27 cellular contexts compared by ENCODE assay signal in the genomic region with DNA sequence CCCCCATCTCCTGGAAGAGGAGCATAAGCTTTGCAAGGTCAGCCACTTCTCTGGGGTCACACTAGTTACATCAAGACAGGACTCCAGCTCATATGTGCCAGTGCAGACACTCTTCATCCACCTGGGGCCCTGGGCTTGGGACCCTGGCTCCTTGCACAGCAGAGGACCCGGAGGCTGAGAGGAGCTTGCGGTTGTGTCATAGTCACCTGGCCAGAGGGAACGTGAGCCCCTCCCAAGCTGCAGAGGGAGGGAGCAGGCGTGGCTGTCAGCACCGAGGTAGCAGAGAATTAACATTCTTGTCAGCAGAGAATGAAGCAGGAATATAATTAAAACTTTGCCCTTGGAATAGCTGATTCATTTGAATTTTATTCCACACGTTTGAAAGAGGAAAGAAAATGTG. TPM values are rescaled to one million over a fixed set of nuclear protein-coding genes. Genes with fewer than 3 reads are reported as not detected.
A peak's percentile ranks its signal among the peaks of the same experiment; 100 is the strongest.
DNase-seq lines count a peak whose midpoint lies in the region; ATAC-seq, FAIRE-seq and TF ChIP-seq lines count a peak whose summit lies in the region.
"Had no signal": no experiment of that assay in that cellular context is flagged by ENCODE, and none has a peak within 500 bp of the region (broad histone marks: within the 10 kb centered on the region; RNA-seq: fewer than 3 reads in every experiment).

No MANE protein-coding gene starts in this region.

- H3K27ac ChIP-seq in Karpas-422 (ENCODE audit: low read length), result peak overlapping the region; percentile 45; the same call in 1 of the 2 replicates
- H3K27ac ChIP-seq in K562 (ENCODE audit: extremely low read depth, low read depth, low read length), result no peak overlapping the region
- H3K27ac ChIP-seq in osteoblast (ENCODE audit: low read depth, low read length), result no peak overlapping the region
- no peak overlapping the region for H3K27ac ChIP-seq in ascending aorta

- H3K27me3 ChIP-seq in Karpas-422 (ENCODE audit: low read length), result no peaks in the 10 kb centered on the region
- H3K27me3 ChIP-seq in K562 (ENCODE audit: control insufficient read depth in 2 of 2, insufficient read depth in 2 of 2, low read length in 2 of 2), result peaks cover 0 to 5% of the 10 kb centered on the region in 2 experiments; a peak in 1 of 5 replicates
- no peaks in the 10 kb centered on the region for H3K27me3 ChIP-seq in osteoblast (ENCODE audit: insufficient read depth, low read length)
- no peaks in the 10 kb centered on the region for H3K27me3 ChIP-seq in ascending aorta

- CTCF ChIA-PET in K562 (lab: Yijun Ruan, JAX; ENCODE audit: low intra/inter-chr PET ratio), result no interaction called here

- H4K20me1 ChIP-seq in Karpas-422 (ENCODE audit: insufficient read depth, low read depth, low read length) (no peaks in the 10 kb centered on the region), K562 (replicated peaks; ENCODE audit: control insufficient read depth, insufficient read depth, low read length) (no peaks in the 10 kb centered on the region), osteoblast (ENCODE audit: insufficient read depth, low read length) (no peaks in the 10 kb centered on the region)

- POLR2A ChIA-PET in K562 (lab: Yijun Ruan, JAX), result interaction anchor here (0.6 to 0.7 kb wide), 3 partner anchors 17 to 865 kb away, joined by 3 to 5 read pairs (median 3); no protein-coding TSS in a partner anchor

- H2AFZ ChIP-seq in Karpas-422 (ENCODE audit: low read length), result no peak overlapping the region
- no peak overlapping the region for H2AFZ ChIP-seq in K562 (ENCODE audit: low read depth, low read length)
- H2AFZ ChIP-seq in osteoblast (ENCODE audit: low read length), result no peak overlapping the region

- H3K36me3 ChIP-seq in Karpas-422 (ENCODE audit: insufficient read depth, low read length), result peaks cover 62% of the 10 kb centered on the region
- H3K36me3 ChIP-seq in K562 (ENCODE audit: control insufficient read depth, insufficient read depth, low read length), result no peaks in the 10 kb centered on the region
- H3K36me3 ChIP-seq in osteoblast (ENCODE audit: insufficient read depth, low read length), result no peaks in the 10 kb centered on the region
- no peaks in the 10 kb centered on the region for H3K36me3 ChIP-seq in ascending aorta

- in situ Hi-C loops in K562 (cut with MboI), result no loop called here

- H3K9me2 ChIP-seq in Karpas-422 (replicated peaks; ENCODE audit: insufficient read depth, low read length), result no peaks in the 10 kb centered on the region
- H3K9me2 ChIP-seq: SK-N-SH had no signal

- H3K9me1 ChIP-seq in K562 (ENCODE audit: control insufficient read depth, insufficient read depth, low read length), result no peaks in the 10 kb centered on the region

- no TSS peak for BruUV-seq in K562 (replicated peaks; lab: Mats Ljungman, UMichigan)

- H3K4me3 ChIP-seq in Karpas-422 (ENCODE audit: low read length), result no peak overlapping the region
- H3K4me3 ChIP-seq in K562, result no peak overlapping the region
- no peak overlapping the region for H3K4me3 ChIP-seq in osteoblast (ENCODE audit: insufficient read depth, low read length)
- no peak overlapping the region for H3K4me3 ChIP-seq in ascending aorta

- no peak for FAIRE-seq in K562 (lab: Jason Lieb, UNC)
- FAIRE-seq: GM12891, GM19239, H54 had no signal

- no peaks in the 10 kb centered on the region for H3K9me3 ChIP-seq in Karpas-422 (ENCODE audit: low read length)
- no peaks in the 10 kb centered on the region for H3K9me3 ChIP-seq in K562 (replicated peaks; ENCODE audit: control insufficient read depth, insufficient read depth, low read depth, low read length)
- no peaks in the 10 kb centered on the region for H3K9me3 ChIP-seq in osteoblast (ENCODE audit: low read depth, low read length)
- no peaks in the 10 kb centered on the region for H3K9me3 ChIP-seq in ascending aorta
- H3K9me3 ChIP-seq: Caco-2, SK-N-SH had no signal

- peak; percentile 46; the same call in 2 of the 3 replicates for ATAC-seq in K562
- ATAC-seq in left colon, result peak; percentile 40
- no peak for ATAC-seq in HG02884 (IDR thresholded peaks at IDR 0.05; ENCODE audit: unreplicated experiment)
- ATAC-seq in GM18511 (IDR thresholded peaks at IDR 0.05; ENCODE audit: unreplicated experiment), result no peak
- ATAC-seq: CD8-positive, alpha-beta T cell had no signal

- H3K4me1 ChIP-seq in Karpas-422 (ENCODE audit: low read length) (peaks cover 25% of the 10 kb centered on the region), K562 (replicated peaks in 1 of 2; ENCODE audit: control insufficient read depth in 2 of 2, insufficient read depth in 2 of 2, low read length in 2 of 2) (peaks cover 0 to 5% of the 10 kb centered on the region in 2 experiments; a peak in 1 of 5 replicates), osteoblast (ENCODE audit: insufficient read depth, low read length) (no peaks in the 10 kb centered on the region), ascending aorta (no peaks in the 10 kb centered on the region)
- H3K4me1 ChIP-seq: Caco-2 had no signal

- H3K79me2 ChIP-seq in Karpas-422 (ENCODE audit: low read length) (peaks cover 75% of the 10 kb centered on the region), K562 (ENCODE audit: control insufficient read depth, insufficient read depth, low read length) (no peaks in the 10 kb centered on the region), osteoblast (ENCODE audit: insufficient read depth, low read length) (no peaks in the 10 kb centered on the region)

- no peak for TF ChIP-seq EP300 in K562 (IDR thresholded peaks at IDR 0.05; ENCODE audit: low read length)

- DNase-seq in Karpas-422 (no peak), K562 (ENCODE audit: extremely low read depth in 1 of 4, low spot score in 3 of 4) (no peak), left colon (no peak), osteoblast (ENCODE audit: insufficient read length, low spot score, missing footprints) (peak; percentile 50), ascending aorta (ENCODE audit: low spot score in 2 of 2) (no peak)
- no peak for DNase-seq in activated CD4-positive, alpha-beta T cell treated with anti-CD3 and anti-CD28 coated beads, Interleukin-2, amount 50 U/mL, for 1 hour
- DNase-seq: C1 segment of cervical spinal cord; Caco-2; CD8-positive, alpha-beta T cell; DMS 273 treated with DMSO at 0.1 percent for 48 hours; DMS79; EL; GF-D8; KG1; MM.1S; NCI-H2029; NCI-H446; NCI-H524 treated with DMSO at 0.1 percent for 48 hours; NCI-H82; RPMI8226; SIG-M5; SK-N-SH had no signal

- intact Hi-C loops in K562 (cut with micrococcal nuclease) (no loop called here), left colon (cut with DNase I, micrococcal nuclease) (no loop called here), ascending aorta (cut with DNase I) (no loop called here)

- no peak for TF ChIP-seq RAD21 in K562 (CRISPR knock-in tag; conservative IDR thresholded peaks at IDR 0.05 in 1 of 2, IDR thresholded peaks at IDR 0.05 in 1 of 2)

- no peak for TF ChIP-seq CTCF in K562 (IDR thresholded peaks at IDR 0.05 in 2 of 3, conservative IDR thresholded peaks at IDR 0.05 in 1 of 3; ENCODE audit: insufficient read depth in 2 of 3, low read depth in 1 of 3, low read length in 3 of 3)
- TF ChIP-seq CTCF in osteoblast (IDR thresholded peaks at IDR 0.05; ENCODE audit: extremely low read depth, low read depth, low read length), result no peak
- no peak for TF ChIP-seq CTCF in ascending aorta (IDR thresholded peaks at IDR 0.05)

- H3K9ac ChIP-seq in Karpas-422 (ENCODE audit: low read length) (no peak overlapping the region), K562 (ENCODE audit: insufficient read depth in 1 of 2, low read depth in 2 of 2, low read length in 2 of 2) (peak overlapping the region in 1 of 2 experiments; percentile 59; a peak in 2 of 4 replicates)
- H3K9ac ChIP-seq: SK-N-SH had no signal

- WGBS in K562 (ENCODE audit: insufficient coverage, low coverage, missing lambda C conversion rate), result 20% methylated on average over 6 of the region's 6 CpGs

- TF ChIP-seq POLR2A in K562 (conservative IDR thresholded peaks at IDR 0.05), result no peak

- H3K4me2 ChIP-seq in Karpas-422 (ENCODE audit: low read depth, low read length, poor library complexity, severe bottlenecking) (no peak overlapping the region), K562 (ENCODE audit: insufficient read depth, low read length) (no peak overlapping the region), osteoblast (ENCODE audit: insufficient read depth, low read length) (no peak overlapping the region)
- H3K4me2 ChIP-seq: SK-N-SH had no signal

TF ChIP-seq in K562, 482 proteins besides CTCF, POLR2A, EP300 and RAD21 (continues in another document):
- TF ChIP-seq, protein P1, sequence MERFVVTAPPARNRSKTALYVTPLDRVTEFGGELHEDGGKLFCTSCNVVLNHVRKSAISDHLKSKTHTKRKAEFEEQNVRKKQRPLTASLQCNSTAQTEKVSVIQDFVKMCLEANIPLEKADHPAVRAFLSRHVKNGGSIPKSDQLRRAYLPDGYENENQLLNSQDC (CRISPR knock-in tag; IDR thresholded peaks at IDR 0.05), result no peak
- no peak for TF ChIP-seq SRSF1 (IDR thresholded peaks at IDR 0.05; ENCODE audit: low read depth, low read length)
- no peak for TF ChIP-seq PRPF4 (IDR thresholded peaks at IDR 0.05; ENCODE audit: insufficient read depth, low read depth, low read length, poor library complexity, severe bottlenecking)
- no peak for TF ChIP-seq TEAD2 (tag; IDR thresholded peaks at IDR 0.05)
- no peak for TF ChIP-seq RBBP5 (IDR thresholded peaks at IDR 0.05; ENCODE audit: borderline replicate concordance, insufficient read depth, low read length, poor library complexity, severe bottlenecking)
- TF ChIP-seq SAFB2 (IDR thresholded peaks at IDR 0.05; ENCODE audit: borderline replicate concordance, low read depth, low read length, severe bottlenecking), result no peak

RNA-seq across cellular contexts. Expression of a gene that starts 36.7 kb away (rescaled TPM):
- 191 and 231 TPM in 2 replicates for total RNA-seq in Karpas-422 (2014; rRNA removed; shearing (Covaris generic); ENCODE audit: low replicate concordance)
- 2.3 and 2.5 TPM in 2 replicates for total RNA-seq in K562 (2011; cell fraction: chromatin; rRNA removed; ENCODE audit: low replicate concordance)
- 0.26 and 1.0 TPM in 2 replicates for total RNA-seq in K562 (2011; cell fraction: nucleolus; rRNA removed)
- 1.8 and 2.7 TPM in 2 replicates for total RNA-seq in K562 (2011; cell fraction: nucleoplasm; rRNA removed)
- total RNA-seq in K562 (2014; rRNA removed) (2.3 and 2.9 TPM in 2 replicates), K562 (2014; rRNA removed; fragmentation: Illumina TruSeq; extraction: Trizol) (0.47 and 0.64 TPM in 2 replicates), K562 (2015; rRNA removed; fragmentation: Illumina TruSeq; extraction: Trizol) (0.34 and 0.36 TPM in 2 replicates), K562 (2021) (1.5 and 2.0 TPM in 2 replicates), left colon (1 to 10 TPM in 1 of 2 donors, under 1 TPM in 1; 0.85 to 2.8 TPM), osteoblast (2.4 and 2.9 TPM in 2 replicates), ascending aorta (0.85 TPM)
- polyA plus RNA-seq in K562 (2011; rRNA removed) (0.65 and 1.1 TPM in 2 replicates), K562 (2014; fragmentation: Illumina TruSeq; extraction: Trizol) (0.25 and 1.5 TPM in 2 replicates), K562 (2014; fragmentation: Nextera tagmentation; extraction: Ambion mirVana) (under 1 TPM; 0.15 to 0.20 TPM), K562 (2014; rRNA removed) (0.40 and 2.1 TPM in 2 replicates)
- polyA plus RNA-seq in K562 (2011; cell fraction: cytosol; rRNA removed), result 1.2 and 2.1 TPM in 2 replicates
- polyA plus RNA-seq in K562 (2011; cell fraction: nucleus; rRNA removed), result 0.27 and 0.70 TPM in 2 replicates
- polyA plus RNA-seq in K562 (2012), result 0.87 and 1.4 TPM in 2 replicates
- 0.06 and 0.63 TPM in 2 replicates for polyA minus RNA-seq in K562 (2011; rRNA and poly(A)+ RNA removed)
- not detected in 2 replicates for polyA minus RNA-seq in K562 (2011; cell fraction: cytosol; rRNA and poly(A)+ RNA removed)
- 0.22 and 1.2 TPM in 2 replicates for polyA minus RNA-seq in K562 (2011; cell fraction: nucleus; rRNA and poly(A)+ RNA removed)

Comparison
In these comparisons a context has a peak if more than half of its experiments do, and no peak if none do; other contexts are left out.
1. ATAC-seq: peak in K562 (single experiment) and left colon (single experiment); none in HG02884 (single experiment) and GM18511 (single experiment).
2. RNA of a gene that starts 36.7 kb away (total RNA-seq): 191 to 231 TPM in Karpas-422; 2.4 to 2.9 TPM in osteoblast, 0.85 to 2.8 TPM in left colon, 0.26 to 2.9 TPM in K562 and 0.85 TPM in ascending aorta (single experiment); every median in the first group is over 10 times any median in the second.